ENCODE assay signal across 12 cellular contexts in the genomic region with DNA sequence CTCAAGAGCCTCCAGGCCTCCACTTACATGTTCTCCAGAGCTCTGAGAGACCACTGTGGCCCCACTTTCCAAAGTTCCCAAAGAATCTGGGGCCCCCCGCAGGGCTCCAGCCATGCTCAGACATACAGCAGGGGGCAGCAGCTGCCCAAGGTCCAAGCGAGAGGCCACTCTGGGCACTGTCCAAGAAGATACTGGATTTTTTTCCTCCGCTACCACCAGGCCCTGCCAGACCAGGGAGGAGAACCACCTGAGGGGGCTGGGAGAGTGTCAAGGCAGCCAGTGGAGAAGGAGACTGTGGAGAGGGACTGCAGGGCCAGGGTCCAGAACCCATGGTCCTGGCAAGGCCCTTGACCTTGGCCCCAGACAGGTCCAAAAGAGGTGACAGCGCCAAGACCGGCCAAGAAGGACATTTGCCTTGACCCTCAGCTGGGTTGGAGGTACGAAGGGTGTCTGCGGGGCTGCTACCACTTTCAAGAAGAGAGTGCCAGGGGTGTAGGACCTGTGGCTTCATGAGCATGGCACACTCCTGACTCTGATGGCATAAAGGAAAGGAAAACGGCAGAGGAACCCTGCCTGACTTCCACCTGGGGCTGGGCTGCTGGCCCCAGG. TPM values are rescaled to one million over a fixed set of nuclear protein-coding genes. Genes with fewer than 3 reads are reported as not detected.
DNase-seq lines count a peak whose midpoint lies in the region; FAIRE-seq and TF ChIP-seq lines count a peak whose summit lies in the region.
"Had no signal": no experiment of that assay in that cellular context is flagged by ENCODE, and none has a peak within 500 bp of the region (broad histone marks: within the 10 kb centered on the region; RNA-seq: fewer than 3 reads in every experiment).

No MANE protein-coding gene starts in this region.

- no peaks in the 10 kb centered on the region for H3K79me1 ChIP-seq in H1 (ENCODE audit: low read depth, low read length)

- H4K5ac ChIP-seq in H1 (ENCODE audit: insufficient read length, low read depth, low read length), result no peak overlapping the region

- H3K27ac Mint-ChIP-seq in CD14-positive monocyte, result peak overlapping the region; percentile 50 to 83 (median 72)
- H3K27ac Mint-ChIP-seq: T-helper 1 cell treated with Interleukin-12 subunit alpha and Interleukin-12 subunit beta and Interleukin-4 antibody, amounts not matched to agents 30 μg/mL and 1 μg/mL, for 36 hours had no signal

- peaks cover 24% of the 10 kb centered on the region for H3K4me1 Mint-ChIP-seq in CD14-positive monocyte

- TF ChIP-seq POLR2A in H1 (IDR thresholded peaks at IDR 0.05; ENCODE audit: control extremely low read depth in 1 of 2, low read depth in 2 of 2, low read length in 2 of 2), result no peak

- peaks cover 4% of the 10 kb centered on the region; the same call in 1 of the 2 replicates for H3K23me2 ChIP-seq in H1 (ENCODE audit: low read depth, low read length)

- peak in 1 of 2 experiments; percentile 19; a peak in 1 of 4 replicates for TF ChIP-seq RAD21 in H1 (IDR thresholded peaks at IDR 0.05 in 1 of 2, conservative IDR thresholded peaks at IDR 0.05 in 1 of 2; ENCODE audit: low read depth in 2 of 2, low read length in 2 of 2)

- H3K27ac ChIP-seq in Karpas-422 (ENCODE audit: low read length), result no peak overlapping the region
- no peak overlapping the region for H3K27ac ChIP-seq in H1 (ENCODE audit: low read depth, low read length)
- no peak overlapping the region for H3K27ac ChIP-seq in osteoblast (ENCODE audit: low read depth, low read length)

- no peak overlapping the region for H2BK20ac ChIP-seq in H1 (ENCODE audit: low read length)

- H3K79me2 ChIP-seq in Karpas-422 (ENCODE audit: low read length) (peaks cover 10% of the 10 kb centered on the region), H1 (ENCODE audit: control insufficient read depth in 1 of 2, insufficient read depth in 2 of 2, low read length in 2 of 2) (peaks cover 0 to 13% of the 10 kb centered on the region in 2 experiments; a peak in 2 of 4 replicates), osteoblast (ENCODE audit: insufficient read depth, low read length) (peaks cover 20% of the 10 kb centered on the region)

- peak overlapping the region; percentile 41 to 42 for H3K4me3 Mint-ChIP-seq in CD14-positive monocyte
- H3K4me3 Mint-ChIP-seq: T-helper 1 cell treated with Interleukin-12 subunit alpha and Interleukin-12 subunit beta and Interleukin-4 antibody, amounts not matched to agents 30 μg/mL and 1 μg/mL, for 36 hours had no signal

- H3K27me3 Mint-ChIP-seq in CD14-positive monocyte (ENCODE audit: low read depth in 3 of 3), result peaks cover 0 to 1% (median 0%) of the 10 kb centered on the region in 3 donors

- no peak overlapping the region for H2BK12ac ChIP-seq in H1 (ENCODE audit: low read depth, low read length)

- H3K9me3 ChIP-seq in Karpas-422 (ENCODE audit: low read length) (no peaks in the 10 kb centered on the region), H1 (ENCODE audit: insufficient read depth in 2 of 2, low read depth in 1 of 2, low read length in 1 of 2) (no peaks in the 10 kb centered on the region), osteoblast (ENCODE audit: low read depth, low read length) (no peaks in the 10 kb centered on the region)

- H3K9me3 Mint-ChIP-seq in CD14-positive monocyte, result peaks cover 0 to 11% (median 0%) of the 10 kb centered on the region in 7 donors
- H3K9me3 Mint-ChIP-seq: T-helper 1 cell treated with Interleukin-12 subunit alpha and Interleukin-12 subunit beta and Interleukin-4 antibody, amounts not matched to agents 30 μg/mL and 1 μg/mL, for 36 hours had no signal

- intact Hi-C loops in CD14-positive monocyte (cut with micrococcal nuclease) (no loop called here), posterior cingulate gyrus (cut with DNase I) (no loop called here)

- H3K23ac ChIP-seq in H1 (ENCODE audit: insufficient read length), result no peak overlapping the region

- H3K4me2 ChIP-seq in Karpas-422 (ENCODE audit: low read depth, low read length, poor library complexity, severe bottlenecking), result no peak overlapping the region
- H3K4me2 ChIP-seq in H1 (ENCODE audit: insufficient read depth in 1 of 2, low read depth in 2 of 2, low read length in 2 of 2), result no peak overlapping the region
- no peak overlapping the region for H3K4me2 ChIP-seq in osteoblast (ENCODE audit: insufficient read depth, low read length)

- no peaks in the 10 kb centered on the region for H4K20me1 ChIP-seq in Karpas-422 (ENCODE audit: insufficient read depth, low read depth, low read length)
- peaks cover 0 to 2% of the 10 kb centered on the region in 2 experiments for H4K20me1 ChIP-seq in H1 (replicated peaks in 1 of 2; ENCODE audit: control insufficient read depth in 1 of 2, insufficient read depth in 2 of 2, low read length in 2 of 2)
- peaks cover 2% of the 10 kb centered on the region for H4K20me1 ChIP-seq in osteoblast (ENCODE audit: insufficient read depth, low read length)

- H3K56ac ChIP-seq in H1 (replicated peaks; ENCODE audit: insufficient read length, low read depth, low read length), result no peak overlapping the region

- peak; percentile 28 for FAIRE-seq in H1 (lab: Jason Lieb, UNC)

- no peak overlapping the region for H4K91ac ChIP-seq in H1 (replicated peaks; ENCODE audit: insufficient read length, low read length)

- H3K36me3 Mint-ChIP-seq in CD14-positive monocyte, result peaks cover 5 to 10% of the 10 kb centered on the region in 2 donors

- H3K36me3 ChIP-seq in Karpas-422 (ENCODE audit: insufficient read depth, low read length) (no peaks in the 10 kb centered on the region), H1 (ENCODE audit: control insufficient read depth in 2 of 4, insufficient read depth in 4 of 4, low read length in 3 of 4) (peaks cover 0 to 26% (median 0%) of the 10 kb centered on the region in 4 experiments; a peak in 2 of 8 replicates), osteoblast (ENCODE audit: insufficient read depth, low read length) (peaks cover 12% of the 10 kb centered on the region)

- H2AFZ ChIP-seq in Karpas-422 (ENCODE audit: low read length) (no peak overlapping the region), H1 (ENCODE audit: low read length) (no peak overlapping the region), osteoblast (ENCODE audit: low read length) (no peak overlapping the region)

- DNase-seq in CD14-positive monocyte (ENCODE audit: low spot score) (peak; percentile 48), Karpas-422 (no peak), H1 (ENCODE audit: low read depth in 1 of 2, low spot score in 2 of 2) (no peak), osteoblast (ENCODE audit: insufficient read length, low spot score, missing footprints) (no peak), NCI-H2171 (lab: John Stamatoyannopoulos, UW) (no peak), H4 (ENCODE audit: low spot score) (no peak), NCI-H2196 (lab: John Stamatoyannopoulos, UW; ENCODE audit: unreplicated experiment) (no peak), posterior cingulate gyrus (no peak)
- DNase-seq: DMS153; NCI-H446 treated with DMSO at 0.1 percent for 48 hours; stimulated activated CD4-positive, alpha-beta T cell treated with anti-CD3 and anti-CD28 coated beads, Interleukin-2, amount 100 ng/mL, for 48 hours had no signal

- H3K9ac ChIP-seq in Karpas-422 (ENCODE audit: low read length) (0 out of 2 replicates have a peak overlapping the region, but pooled peaks have one; percentile 17), H1 (replicated peaks in 1 of 4; ENCODE audit: extremely low read depth in 1 of 4, low read depth in 3 of 4, low read length in 3 of 4) (no peak overlapping the region)

- no peak for TF ChIP-seq CTCF in CD14-positive monocyte (IDR thresholded peaks at IDR 0.05)
- peak in 1 of 3 experiments; percentile 17; a peak in 1 of 4 replicates for TF ChIP-seq CTCF in H1 (IDR thresholded peaks at IDR 0.05; ENCODE audit: control extremely low read depth in 1 of 3, insufficient read depth in 1 of 3, low read depth in 1 of 3, low read length in 3 of 3)
- peak; percentile 49 for TF ChIP-seq CTCF in osteoblast (IDR thresholded peaks at IDR 0.05; ENCODE audit: extremely low read depth, low read depth, low read length)

- H3K18ac ChIP-seq in H1 (ENCODE audit: extremely low read depth, low read length), result no peak overlapping the region

- 83% methylated on average over 5 of the region's 8 CpGs; no CpG with 5 or more reads in 1 of the 2 experiments for WGBS in H1 (ENCODE audit: extremely low coverage in 1 of 2, insufficient coverage in 1 of 2, insufficient read length in 1 of 2, insufficient replicate concordance in 2 of 2, low coverage in 1 of 2, low lambda C conversion rate in 2 of 2, missing lambda C conversion rate in 1 of 2), 2 experiments

- no peak overlapping the region for H2BK120ac ChIP-seq in H1 (replicated peaks; ENCODE audit: low read depth, low read length)

- H3K4me3 ChIP-seq in Karpas-422 (ENCODE audit: low read length) (no peak overlapping the region), H1 (ENCODE audit: extremely low read depth in 1 of 4, insufficient read depth in 2 of 4, low read depth in 3 of 4, low read length in 4 of 4) (no peak overlapping the region), osteoblast (ENCODE audit: insufficient read depth, low read length) (no peak overlapping the region)

- POLR2A ChIA-PET in H1 (lab: Charles Lee; ENCODE audit: partially characterized antibody), result interaction anchor here (1.0 to 6.5 kb wide), 6 partner anchors 9 to 35 kb away, joined by 4 to 107 read pairs (median 26); a partner anchor contains a TSS

- H2BK5ac ChIP-seq in H1 (ENCODE audit: low read depth, low read length), result no peak overlapping the region

- H4K8ac ChIP-seq in H1 (ENCODE audit: extremely low read depth, insufficient read depth, low read length), result no peak overlapping the region

- CTCF ChIA-PET in H1 (lab: Charles Lee; ENCODE audit: partially characterized antibody), result interaction anchor here (0.7 to 3.9 kb wide), 4 partner anchors 9 to 94 kb away, joined by 3 to 29 read pairs (median 4); a partner anchor contains a TSS

- TF ChIP-seq EP300 in H1 (IDR thresholded peaks at IDR 0.05; ENCODE audit: borderline replicate concordance in 1 of 2, low read depth in 2 of 2, low read length in 2 of 2), result no peak

- H3K27me3 ChIP-seq in Karpas-422 (ENCODE audit: low read length) (no peaks in the 10 kb centered on the region), H1 (replicated peaks in 1 of 4; ENCODE audit: control insufficient read depth in 3 of 4, extremely low read depth in 1 of 4, insufficient read depth in 3 of 4, low read length in 3 of 4) (no peaks in the 10 kb centered on the region), osteoblast (ENCODE audit: insufficient read depth, low read length) (no peaks in the 10 kb centered on the region)

- 0 out of 2 replicates have a peak overlapping the region, but pooled peaks have one; percentile 61 for H2BK15ac ChIP-seq in H1 (ENCODE audit: low read length)

- no peak overlapping the region for H2AK5ac ChIP-seq in H1 (ENCODE audit: low read depth, low read length)

- H3K4me1 ChIP-seq in Karpas-422 (ENCODE audit: low read length) (peaks cover 11% of the 10 kb centered on the region), H1 (replicated peaks in 1 of 4; ENCODE audit: control insufficient read depth in 3 of 4, insufficient read depth in 4 of 4, low read length in 3 of 4) (peaks cover 0 to 19% (median 9%) of the 10 kb centered on the region in 4 experiments; a peak in 6 of 7 replicates), osteoblast (ENCODE audit: insufficient read depth, low read length) (peaks cover 6% of the 10 kb centered on the region)

- H3K9me2 ChIP-seq in Karpas-422 (replicated peaks; ENCODE audit: insufficient read depth, low read length), result no peaks in the 10 kb centered on the region

- no peak overlapping the region for H3K14ac ChIP-seq in H1 (ENCODE audit: insufficient read length)

- no peak overlapping the region for H3K4ac ChIP-seq in H1 (replicated peaks; ENCODE audit: insufficient read length, low read depth, low read length)

RNA-seq across cellular contexts. Expression of a gene that starts 5.3 kb away (rescaled TPM):
- polyA plus RNA-seq in CD14-positive monocyte (10 to 100 TPM; 14.0 to 17.6 TPM), H1 (2011; rRNA removed) (45.5 and 128 TPM in 2 replicates)
- total RNA-seq in Karpas-422 (2014; rRNA removed; shearing (Covaris generic); ENCODE audit: low replicate concordance), result 19.5 and 20.7 TPM in 2 replicates
- total RNA-seq in H1 (2021; fragmentation: NEBNext Ultra II Directional; extraction: Animal tissue kit (Norgen Biotek cat#: 25700)), result 104 and 109 TPM in 2 replicates
- polyA plus RNA-seq in H1 (2011; cell fraction: cytosol; rRNA removed), result 88.6 TPM
- 218 TPM for polyA plus RNA-seq in H1 (2011; cell fraction: nucleus; rRNA removed)
- polyA plus RNA-seq in H1 (2012, experiment 1 of 2), result 84.6 to 114 TPM (median 106 TPM) in 4 replicates
- 104 TPM for polyA plus RNA-seq in H1 (2012, experiment 2 of 2)
- 71.7 TPM for polyA plus RNA-seq in H1 (2013, experiment 1 of 2)
- polyA plus RNA-seq in H1 (2013, experiment 2 of 2), result 72.0 TPM
- polyA minus RNA-seq in H1 (2011; rRNA and poly(A)+ RNA removed), result 21.4 and 56.1 TPM in 2 replicates
- 62.9 TPM for polyA minus RNA-seq in H1 (2011; cell fraction: cytosol; rRNA and poly(A)+ RNA removed)
- polyA minus RNA-seq in H1 (2011; cell fraction: nucleus; rRNA and poly(A)+ RNA removed), result 71.8 TPM
- 28.0 and 29.7 TPM in 2 replicates for total RNA-seq in osteoblast
- total RNA-seq in H4 (2014; rRNA removed; shearing (Covaris generic)), result 53.3 and 69.3 TPM in 2 replicates

RNA-seq across cellular contexts. Expression of a gene that starts 10.0 kb away (rescaled TPM):
- 100 to 1,000 TPM; 111 to 219 TPM for polyA plus RNA-seq in CD14-positive monocyte
- 46.3 and 89.6 TPM in 2 replicates for total RNA-seq in Karpas-422 (2014; rRNA removed; shearing (Covaris generic); ENCODE audit: low replicate concordance)
- total RNA-seq in H1 (2021; fragmentation: NEBNext Ultra II Directional; extraction: Animal tissue kit (Norgen Biotek cat#: 25700)), result 925 and 957 TPM in 2 replicates
- 315 and 451 TPM in 2 replicates for polyA plus RNA-seq in H1 (2011; rRNA removed)
- 251 TPM for polyA plus RNA-seq in H1 (2011; cell fraction: cytosol; rRNA removed)
- polyA plus RNA-seq in H1 (2011; cell fraction: nucleus; rRNA removed), result 1,759 TPM
- polyA plus RNA-seq in H1 (2012, experiment 1 of 2), result 767 to 1,094 TPM (median 1,076 TPM) in 4 replicates
- 883 TPM for polyA plus RNA-seq in H1 (2012, experiment 2 of 2)
- 705 TPM for polyA plus RNA-seq in H1 (2013, experiment 1 of 2)
- 715 TPM for polyA plus RNA-seq in H1 (2013, experiment 2 of 2)
- 1,078 and 1,259 TPM in 2 replicates for polyA minus RNA-seq in H1 (2011; rRNA and poly(A)+ RNA removed)
- polyA minus RNA-seq in H1 (2011; cell fraction: cytosol; rRNA and poly(A)+ RNA removed), result 972 TPM
- polyA minus RNA-seq in H1 (2011; cell fraction: nucleus; rRNA and poly(A)+ RNA removed), result 786 TPM
- total RNA-seq in osteoblast, result 2,632 and 3,431 TPM in 2 replicates
- total RNA-seq in H4 (2014; rRNA removed; shearing (Covaris generic)), result 409 and 458 TPM in 2 replicates

RNA-seq across cellular contexts. Expression of a gene that starts 13.8 kb away (rescaled TPM):
- polyA plus RNA-seq in CD14-positive monocyte, result 1,000 to 10,000 TPM; 1,536 to 1,724 TPM
- total RNA-seq in Karpas-422 (2014; rRNA removed; shearing (Covaris generic); ENCODE audit: low replicate concordance), result 4,110 and 4,432 TPM in 2 replicates
- 2,633 and 2,739 TPM in 2 replicates for total RNA-seq in H1 (2021; fragmentation: NEBNext Ultra II Directional; extraction: Animal tissue kit (Norgen Biotek cat#: 25700))
- 4,127 and 4,293 TPM in 2 replicates for polyA plus RNA-seq in H1 (2011; rRNA removed)
- polyA plus RNA-seq in H1 (2011; cell fraction: cytosol; rRNA removed), result 5,761 TPM
- 3,153 TPM for polyA plus RNA-seq in H1 (2011; cell fraction: nucleus; rRNA removed)
- polyA plus RNA-seq in H1 (2012, experiment 1 of 2), result 3,130 to 3,861 TPM (median 3,536 TPM) in 4 replicates
- 7,339 TPM for polyA plus RNA-seq in H1 (2012, experiment 2 of 2)
- polyA plus RNA-seq in H1 (2013, experiment 1 of 2), result 3,375 TPM
- polyA plus RNA-seq in H1 (2013, experiment 2 of 2), result 3,168 TPM
- 1,237 and 1,471 TPM in 2 replicates for polyA minus RNA-seq in H1 (2011; rRNA and poly(A)+ RNA removed)
- polyA minus RNA-seq in H1 (2011; cell fraction: cytosol; rRNA and poly(A)+ RNA removed), result 1,290 TPM
- 850 TPM for polyA minus RNA-seq in H1 (2011; cell fraction: nucleus; rRNA and poly(A)+ RNA removed)
- total RNA-seq in osteoblast, result 1,832 and 2,517 TPM in 2 replicates
- total RNA-seq in H4 (2014; rRNA removed; shearing (Covaris generic)), result 5,829 and 6,316 TPM in 2 replicates

RNA-seq across cellular contexts. Expression of a gene that starts 24.7 kb away (rescaled TPM):
- polyA plus RNA-seq in CD14-positive monocyte (10 to 100 TPM; 26.2 to 27.2 TPM), H1 (2011; rRNA removed) (30.0 and 30.4 TPM in 2 replicates)
- 17.6 and 30.8 TPM in 2 replicates for total RNA-seq in Karpas-422 (2014; rRNA removed; shearing (Covaris generic); ENCODE audit: low replicate concordance)
- total RNA-seq in H1 (2021; fragmentation: NEBNext Ultra II Directional; extraction: Animal tissue kit (Norgen Biotek cat#: 25700)), result 8.7 and 10.3 TPM in 2 replicates
- 20.6 TPM for polyA plus RNA-seq in H1 (2011; cell fraction: cytosol; rRNA removed)
- polyA plus RNA-seq in H1 (2011; cell fraction: nucleus; rRNA removed), result 28.3 TPM
- 9.6 to 18.4 TPM (median 16.1 TPM) in 4 replicates for polyA plus RNA-seq in H1 (2012, experiment 1 of 2)
- 12.0 TPM for polyA plus RNA-seq in H1 (2012, experiment 2 of 2)
- polyA plus RNA-seq in H1 (2013, experiment 1 of 2), result 9.0 TPM
- polyA plus RNA-seq in H1 (2013, experiment 2 of 2), result 9.1 TPM
- polyA minus RNA-seq in H1 (2011; rRNA and poly(A)+ RNA removed), result 11.0 and 12.5 TPM in 2 replicates
- polyA minus RNA-seq in H1 (2011; cell fraction: cytosol; rRNA and poly(A)+ RNA removed), result 10.4 TPM
- polyA minus RNA-seq in H1 (2011; cell fraction: nucleus; rRNA and poly(A)+ RNA removed), result 7.4 TPM
- total RNA-seq in osteoblast, result 58.9 and 74.6 TPM in 2 replicates
- total RNA-seq in H4 (2014; rRNA removed; shearing (Covaris generic)), result 19.4 and 21.8 TPM in 2 replicates

RNA-seq across cellular contexts. Expression of a gene that starts 27.0 kb away (rescaled TPM):
- polyA plus RNA-seq in CD14-positive monocyte (10 to 100 TPM; 21.7 to 21.9 TPM), H1 (2011; rRNA removed) (28.6 and 42.8 TPM in 2 replicates)
- total RNA-seq in Karpas-422 (2014; rRNA removed; shearing (Covaris generic); ENCODE audit: low replicate concordance), result 22.1 and 39.0 TPM in 2 replicates
- 23.9 and 25.3 TPM in 2 replicates for total RNA-seq in H1 (2021; fragmentation: NEBNext Ultra II Directional; extraction: Animal tissue kit (Norgen Biotek cat#: 25700))
- polyA plus RNA-seq in H1 (2011; cell fraction: cytosol; rRNA removed), result 41.9 TPM
- 150 TPM for polyA plus RNA-seq in H1 (2011; cell fraction: nucleus; rRNA removed)
- polyA plus RNA-seq in H1 (2012, experiment 1 of 2), result 23.5 to 41.0 TPM (median 34.1 TPM) in 4 replicates
- 26.1 TPM for polyA plus RNA-seq in H1 (2012, experiment 2 of 2)
- polyA plus RNA-seq in H1 (2013, experiment 1 of 2), result 28.9 TPM
- polyA plus RNA-seq in H1 (2013, experiment 2 of 2), result 26.1 TPM
- polyA minus RNA-seq in H1 (2011; rRNA and poly(A)+ RNA removed), result 13.4 and 17.8 TPM in 2 replicates
- polyA minus RNA-seq in H1 (2011; cell fraction: cytosol; rRNA and poly(A)+ RNA removed), result 19.6 TPM
- polyA minus RNA-seq in H1 (2011; cell fraction: nucleus; rRNA and poly(A)+ RNA removed), result 34.1 TPM
- 15.6 and 19.2 TPM in 2 replicates for total RNA-seq in osteoblast
- total RNA-seq in H4 (2014; rRNA removed; shearing (Covaris generic)), result 15.1 and 15.3 TPM in 2 replicates
